7 cellular contexts compared by ENCODE assay signal in the genomic region with DNA sequence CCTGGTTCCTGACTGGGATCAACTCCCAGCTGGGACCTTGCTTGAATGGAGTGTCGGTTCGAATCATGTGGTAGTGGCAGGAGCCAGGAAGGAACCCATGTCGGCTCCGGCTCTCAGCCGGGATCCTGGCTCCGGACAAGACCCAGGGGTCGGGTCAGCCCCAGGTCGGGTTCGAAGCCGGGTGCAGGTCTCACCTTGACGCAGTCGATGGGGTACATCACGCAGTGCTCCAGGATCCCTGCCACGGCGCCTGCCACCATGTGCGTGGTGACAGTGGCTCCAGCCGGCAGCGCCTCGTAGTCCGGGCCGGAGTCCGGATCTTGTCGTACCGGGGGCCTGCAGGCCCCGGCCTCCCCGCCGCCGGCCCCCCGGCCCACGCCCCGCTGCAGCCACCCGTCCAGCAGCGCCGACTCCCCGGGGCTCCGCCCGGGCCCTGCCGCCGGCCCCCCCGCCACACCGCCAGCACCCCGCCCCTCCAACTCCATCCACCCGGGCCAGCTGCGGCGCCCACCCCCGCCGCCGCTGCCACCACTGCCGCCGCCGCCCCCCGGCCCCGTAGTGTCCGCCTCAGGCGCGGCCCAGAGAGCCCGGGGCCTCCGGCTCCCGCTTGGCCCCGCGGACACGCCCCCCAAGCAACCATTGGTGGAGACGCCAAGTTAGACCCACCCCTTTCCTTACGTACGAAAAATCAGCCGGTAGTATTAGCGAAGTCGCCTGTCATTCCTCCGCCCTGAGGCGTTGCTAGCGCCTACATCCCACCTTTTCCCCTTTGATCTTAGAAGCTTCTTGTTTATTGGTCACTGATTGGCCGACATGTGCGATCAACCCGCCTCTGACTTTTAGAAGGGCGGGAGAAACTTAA. TPM values are rescaled to one million over a fixed set of nuclear protein-coding genes. Genes with fewer than 3 reads are reported as not detected.
DNase-seq lines count a peak whose midpoint lies in the region; ATAC-seq, FAIRE-seq and TF ChIP-seq lines count a peak whose summit lies in the region.

A gene with protein sequence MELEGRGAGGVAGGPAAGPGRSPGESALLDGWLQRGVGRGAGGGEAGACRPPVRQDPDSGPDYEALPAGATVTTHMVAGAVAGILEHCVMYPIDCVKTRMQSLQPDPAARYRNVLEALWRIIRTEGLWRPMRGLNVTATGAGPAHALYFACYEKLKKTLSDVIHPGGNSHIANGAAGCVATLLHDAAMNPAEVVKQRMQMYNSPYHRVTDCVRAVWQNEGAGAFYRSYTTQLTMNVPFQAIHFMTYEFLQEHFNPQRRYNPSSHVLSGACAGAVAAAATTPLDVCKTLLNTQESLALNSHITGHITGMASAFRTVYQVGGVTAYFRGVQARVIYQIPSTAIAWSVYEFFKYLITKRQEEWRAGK (minus strand): TSS at position 589 of the 862 bp plus-strand sequence. CDS start 104 bp downstream, at position 485.

- H3K79me2 ChIP-seq in HepG2 (ENCODE audit: insufficient read depth, low read length): peaks cover 35% of the 10 kb centered on the region

- DNase-seq in NCI-H526 treated with DMSO at 0.1 percent for 48 hours (lab: John Stamatoyannopoulos, UW) (peak; percentile 97), dermis microvascular lymphatic vessel endothelial cell (ENCODE audit: low read depth in 2 of 2) (peak; percentile 24 to 100), HepG2 (ENCODE audit: low spot score) (peak; percentile 100)
- peak; percentile 88 to 89 for DNase-seq in activated CD4-positive, alpha-beta T cell treated with anti-CD3 and anti-CD28 coated beads, Interleukin-2, amount 50 U/mL, for 4 hours
- DNase-seq in stimulated activated CD4-positive, alpha-beta T cell treated with anti-CD3 and anti-CD28 coated beads, Interleukin-4, amount 100 ng/mL, for 1 hour: peak; percentile 89

- H3K4me2 ChIP-seq in HepG2 (ENCODE audit: low read depth, low read length): peak within 1 kb of the TSS; percentile 95

- TF ChIP-seq POLR2A in HepG2 (IDR thresholded peaks at IDR 0.05; ENCODE audit: insufficient read depth in 1 of 2, low read depth in 2 of 2, low read length in 2 of 2): peak in 1 of 2 experiments; percentile 35; a peak in 1 of 4 replicates

- H2AFZ ChIP-seq in HepG2 (ENCODE audit: low read length): no peak within 1 kb of the TSS

- POLR2A ChIA-PET in HepG2 (lab: Yijun Ruan, JAX): interaction anchor here (0.7 to 5.4 kb wide), 16 partner anchors 7 to 419 kb away, joined by 3 to 63 read pairs (median 4); partner anchors contain the start of genes COX15, CUTC, ENTPD7 and GOT1

- 0% methylated on average over 33 of the region's 75 CpGs for WGBS in HepG2 (ENCODE audit: low lambda C conversion rate)

- TF ChIP-seq EP300 in HepG2 (IDR thresholded peaks at IDR 0.05; ENCODE audit: low read depth in 2 of 2, low read length in 2 of 2) (no peak), HepG2 (CRISPR knock-in tag; IDR thresholded peaks at IDR 0.05; ENCODE audit: borderline replicate concordance) (no peak)

- CTCF ChIA-PET in HepG2 (lab: Yijun Ruan, JAX; ENCODE audit: low intra/inter-chr PET ratio, low total read pairs): no interaction called here

- peak within 1 kb of the TSS; percentile 95 for H3K27ac ChIP-seq in HepG2 (ENCODE audit: extremely low read length, insufficient read depth, low read length)

- TF ChIP-seq RAD21 in HepG2 (CRISPR knock-in tag; IDR thresholded peaks at IDR 0.05): 0 out of 2 replicates have a peak, but pooled peaks have one; percentile 10

- no peaks in the 10 kb centered on the region; a peak in 1 of 5 replicates for H3K27me3 ChIP-seq in HepG2 (ENCODE audit: control insufficient read depth in 1 of 2, insufficient read depth in 2 of 2, low read length in 2 of 2)

- peak; percentile 80 for ATAC-seq in GM18868 (IDR thresholded peaks at IDR 0.05; ENCODE audit: unreplicated experiment)
- ATAC-seq in HG03432 (IDR thresholded peaks at IDR 0.05; ENCODE audit: unreplicated experiment): peak; percentile 82
- peak; percentile 80; the same call in 2 of the 3 replicates for ATAC-seq in HepG2

- no peak for TF ChIP-seq CTCF in HepG2 (CRISPR knock-in tag; IDR thresholded peaks at IDR 0.05)

- H4K20me1 ChIP-seq in HepG2 (ENCODE audit: insufficient read depth, low read length): peaks cover 5% of the 10 kb centered on the region; the same call in 1 of the 2 replicates

- peak within 1 kb of the TSS; percentile 83 to 95 (median 87) for H3K4me3 ChIP-seq in HepG2 (replicated peaks in 1 of 3; ENCODE audit: insufficient read depth in 1 of 3, low read depth in 2 of 3, low read length in 3 of 3)

- no peaks in the 10 kb centered on the region for H3K9me3 ChIP-seq in HepG2 (ENCODE audit: low read length)

- H3K4me1 ChIP-seq in HepG2 (ENCODE audit: insufficient read depth, low read length): peaks cover 41% of the 10 kb centered on the region

- H3K9ac ChIP-seq in HepG2 (ENCODE audit: insufficient read depth, low read depth, low read length): peak within 1 kb of the TSS; percentile 90

- peak; percentile 98 for FAIRE-seq in HepG2 (lab: Jason Lieb, UNC)

- in situ Hi-C loops in HepG2 (cut with HindIII; ENCODE audit: extremely low pct_ligation_motif_present, low pct_unique_long_range_greater_than_20kb): loop anchor here (10.0 kb wide), 2 partner anchors 55 to 95 kb away; no protein-coding TSS in a partner anchor

- intact Hi-C loops in HepG2 (cut with micrococcal nuclease; ENCODE audit: unreplicated experiment): loop anchor here (2.0 to 5.0 kb wide), 2 partner anchors 39 to 392 kb away; partner anchors contain the start of gene ENTPD7

- peaks cover 1 to 7% of the 10 kb centered on the region in 2 experiments; a peak in 3 of 5 replicates for H3K36me3 ChIP-seq in HepG2 (replicated peaks in 1 of 2; ENCODE audit: control insufficient read depth in 1 of 2, insufficient read depth in 2 of 2, low read length in 2 of 2)

- no TSS peak for BruUV-seq in HepG2 (replicated peaks; lab: Mats Ljungman, UMichigan)

TF ChIP-seq in HepG2, 621 proteins besides CTCF, POLR2A, EP300 and RAD21 (continues in another document):
- TF ChIP-seq ZNF562 (CRISPR knock-in tag; IDR thresholded peaks at IDR 0.05; ENCODE audit: borderline replicate concordance): no peak
- no peak for TF ChIP-seq ZNF329 (CRISPR knock-in tag; IDR thresholded peaks at IDR 0.05; ENCODE audit: low read depth)
- 0 out of 2 replicates have a peak, but pooled peaks have one; percentile 13 for TF ChIP-seq ZNF749 (CRISPR knock-in tag; IDR thresholded peaks at IDR 0.05; ENCODE audit: borderline replicate concordance)
- no peak for TF ChIP-seq CCDC6 (CRISPR knock-in tag; IDR thresholded peaks at IDR 0.05)
- TF ChIP-seq KLF12 (CRISPR knock-in tag; IDR thresholded peaks at IDR 0.05; ENCODE audit: borderline replicate concordance): no peak
- TF ChIP-seq NKX3-1 (CRISPR knock-in tag; IDR thresholded peaks at IDR 0.05): no peak
- TF ChIP-seq, protein P1, sequence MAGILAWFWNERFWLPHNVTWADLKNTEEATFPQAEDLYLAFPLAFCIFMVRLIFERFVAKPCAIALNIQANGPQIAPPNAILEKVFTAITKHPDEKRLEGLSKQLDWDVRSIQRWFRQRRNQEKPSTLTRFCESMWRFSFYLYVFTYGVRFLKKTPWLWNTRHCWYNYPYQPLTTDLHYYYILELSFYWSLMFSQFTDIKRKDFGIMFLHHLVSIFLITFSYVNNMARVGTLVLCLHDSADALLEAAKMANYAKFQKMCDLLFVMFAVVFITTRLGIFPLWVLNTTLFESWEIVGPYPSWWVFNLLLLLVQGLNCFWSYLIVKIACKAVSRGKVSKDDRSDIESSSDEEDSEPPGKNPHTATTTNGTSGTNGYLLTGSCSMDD (CRISPR knock-in tag; IDR thresholded peaks at IDR 0.05): no peak
- TF ChIP-seq DBP (CRISPR knock-in tag; IDR thresholded peaks at IDR 0.05; ENCODE audit: not compliant biosample characterization): no peak
- TF ChIP-seq HDAC2 (CRISPR knock-in tag; IDR thresholded peaks at IDR 0.05): no peak
- TF ChIP-seq CC2D1A (CRISPR knock-in tag; IDR thresholded peaks at IDR 0.05): no peak
- TF ChIP-seq KAT8 (CRISPR knock-in tag; IDR thresholded peaks at IDR 0.05): no peak
- no peak for TF ChIP-seq KDM6A (CRISPR knock-in tag; IDR thresholded peaks at IDR 0.05; ENCODE audit: low read depth)
- no peak for TF ChIP-seq ZNF564 (CRISPR knock-in tag; IDR thresholded peaks at IDR 0.05)
- peak; percentile 94 for TF ChIP-seq SP2 (CRISPR knock-in tag; IDR thresholded peaks at IDR 0.05)
- no peak for TF ChIP-seq ZNF431 (CRISPR knock-in tag; IDR thresholded peaks at IDR 0.05; ENCODE audit: borderline replicate concordance, low read depth)

RNA-seq across cellular contexts. Expression of the gene that starts here (rescaled TPM):
- 8.6 and 13.8 TPM in 2 replicates for total RNA-seq in dermis microvascular lymphatic vessel endothelial cell
- total RNA-seq in HepG2 (2016; rRNA removed; fragmentation: Illumina TruSeq; extraction: Trizol): 7.5 and 15.2 TPM in 2 replicates
- 5.1 and 6.8 TPM in 2 replicates for total RNA-seq in HepG2 (2016; cell fraction: cytosol; rRNA removed; fragmentation: Illumina TruSeq; extraction: Trizol; ENCODE audit: low read depth)
- total RNA-seq in HepG2 (2016; cell fraction: insoluble cytoplasmic fraction; rRNA removed; fragmentation: Illumina TruSeq; extraction: Trizol): 9.3 and 17.7 TPM in 2 replicates
- total RNA-seq in HepG2 (2016; cell fraction: membrane; rRNA removed; fragmentation: Illumina TruSeq; extraction: Trizol): 10.0 and 10.5 TPM in 2 replicates
- total RNA-seq in HepG2 (2016; cell fraction: nucleus; rRNA removed; fragmentation: Illumina TruSeq; extraction: Trizol): 21.1 and 22.5 TPM in 2 replicates
- polyA plus RNA-seq in HepG2 (2011; rRNA removed): 41.0 and 48.5 TPM in 2 replicates
- 15.0 and 16.1 TPM in 2 replicates for polyA plus RNA-seq in HepG2 (2011; cell fraction: cytosol; rRNA removed)
- 109 and 122 TPM in 2 replicates for polyA plus RNA-seq in HepG2 (2011; cell fraction: nucleus; rRNA removed)
- 17.1 and 20.2 TPM in 2 replicates for polyA plus RNA-seq in HepG2 (2012)
- polyA plus RNA-seq in HepG2 (2016; cell fraction: cytosol; fragmentation: Illumina TruSeq; extraction: Trizol; ENCODE audit: low read depth): 7.0 and 7.2 TPM in 2 replicates
- polyA plus RNA-seq in HepG2 (2016; cell fraction: insoluble cytoplasmic fraction; fragmentation: Illumina TruSeq; extraction: Trizol; ENCODE audit: low read depth): 13.2 and 14.7 TPM in 2 replicates
- polyA plus RNA-seq in HepG2 (2016; cell fraction: membrane; fragmentation: Illumina TruSeq; extraction: Trizol; ENCODE audit: low read depth): 10.4 and 11.7 TPM in 2 replicates
- polyA plus RNA-seq in HepG2 (2016; cell fraction: nucleus; fragmentation: Illumina TruSeq; extraction: Trizol; ENCODE audit: insufficient read depth, low read depth): 79.4 and 79.5 TPM in 2 replicates
- 22.7 and 72.0 TPM in 2 replicates for polyA minus RNA-seq in HepG2 (2011; rRNA and poly(A)+ RNA removed; ENCODE audit: low replicate concordance)
- polyA minus RNA-seq in HepG2 (2011; cell fraction: cytosol; rRNA and poly(A)+ RNA removed): 6.4 and 7.2 TPM in 2 replicates
- 23.7 and 24.9 TPM in 2 replicates for polyA minus RNA-seq in HepG2 (2011; cell fraction: nucleus; rRNA and poly(A)+ RNA removed)

Comparison
In these comparisons a context has a peak if more than half of its experiments do, and no peak if none do; other contexts are left out.
1. Peak in every context shown above with its lines: DNase-seq, ATAC-seq, H3K4me3 ChIP-seq and H3K27ac ChIP-seq.